1 cellular context compared by ENCODE assay signal in the genomic region with DNA sequence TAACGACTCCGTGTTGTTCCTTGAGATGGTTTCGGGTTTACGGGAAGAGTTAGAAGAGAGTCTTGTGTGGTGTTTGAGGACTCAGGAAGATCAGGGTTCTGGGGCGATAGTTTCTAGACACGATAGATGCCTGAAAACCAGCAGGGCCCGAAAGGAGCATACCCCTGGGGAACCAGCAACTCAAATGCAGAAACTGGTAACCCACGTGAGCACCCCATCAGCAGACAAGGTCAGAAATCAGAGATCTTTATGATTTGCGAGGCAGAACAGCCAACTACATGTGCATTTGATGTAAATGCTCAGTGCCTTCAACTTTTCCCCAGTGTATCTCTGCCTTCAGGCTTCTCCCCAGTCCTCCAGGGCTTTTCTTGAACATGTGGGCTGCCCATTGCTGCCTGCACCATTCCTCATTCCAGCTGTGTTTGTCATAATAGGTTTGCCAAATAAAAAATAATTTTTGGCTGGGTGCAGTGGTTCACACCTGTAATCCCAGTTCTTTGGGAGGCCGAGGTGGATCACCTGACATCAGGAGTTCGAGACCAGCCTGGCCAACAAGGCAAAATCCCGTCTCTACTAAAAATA.
TF ChIP-seq lines count a peak whose summit lies in the region.

No MANE protein-coding gene starts in this region.

TF ChIP-seq in GM23338, 12 proteins besides CTCF, POLR2A, EP300 and RAD21:
- TF ChIP-seq, protein P1, sequence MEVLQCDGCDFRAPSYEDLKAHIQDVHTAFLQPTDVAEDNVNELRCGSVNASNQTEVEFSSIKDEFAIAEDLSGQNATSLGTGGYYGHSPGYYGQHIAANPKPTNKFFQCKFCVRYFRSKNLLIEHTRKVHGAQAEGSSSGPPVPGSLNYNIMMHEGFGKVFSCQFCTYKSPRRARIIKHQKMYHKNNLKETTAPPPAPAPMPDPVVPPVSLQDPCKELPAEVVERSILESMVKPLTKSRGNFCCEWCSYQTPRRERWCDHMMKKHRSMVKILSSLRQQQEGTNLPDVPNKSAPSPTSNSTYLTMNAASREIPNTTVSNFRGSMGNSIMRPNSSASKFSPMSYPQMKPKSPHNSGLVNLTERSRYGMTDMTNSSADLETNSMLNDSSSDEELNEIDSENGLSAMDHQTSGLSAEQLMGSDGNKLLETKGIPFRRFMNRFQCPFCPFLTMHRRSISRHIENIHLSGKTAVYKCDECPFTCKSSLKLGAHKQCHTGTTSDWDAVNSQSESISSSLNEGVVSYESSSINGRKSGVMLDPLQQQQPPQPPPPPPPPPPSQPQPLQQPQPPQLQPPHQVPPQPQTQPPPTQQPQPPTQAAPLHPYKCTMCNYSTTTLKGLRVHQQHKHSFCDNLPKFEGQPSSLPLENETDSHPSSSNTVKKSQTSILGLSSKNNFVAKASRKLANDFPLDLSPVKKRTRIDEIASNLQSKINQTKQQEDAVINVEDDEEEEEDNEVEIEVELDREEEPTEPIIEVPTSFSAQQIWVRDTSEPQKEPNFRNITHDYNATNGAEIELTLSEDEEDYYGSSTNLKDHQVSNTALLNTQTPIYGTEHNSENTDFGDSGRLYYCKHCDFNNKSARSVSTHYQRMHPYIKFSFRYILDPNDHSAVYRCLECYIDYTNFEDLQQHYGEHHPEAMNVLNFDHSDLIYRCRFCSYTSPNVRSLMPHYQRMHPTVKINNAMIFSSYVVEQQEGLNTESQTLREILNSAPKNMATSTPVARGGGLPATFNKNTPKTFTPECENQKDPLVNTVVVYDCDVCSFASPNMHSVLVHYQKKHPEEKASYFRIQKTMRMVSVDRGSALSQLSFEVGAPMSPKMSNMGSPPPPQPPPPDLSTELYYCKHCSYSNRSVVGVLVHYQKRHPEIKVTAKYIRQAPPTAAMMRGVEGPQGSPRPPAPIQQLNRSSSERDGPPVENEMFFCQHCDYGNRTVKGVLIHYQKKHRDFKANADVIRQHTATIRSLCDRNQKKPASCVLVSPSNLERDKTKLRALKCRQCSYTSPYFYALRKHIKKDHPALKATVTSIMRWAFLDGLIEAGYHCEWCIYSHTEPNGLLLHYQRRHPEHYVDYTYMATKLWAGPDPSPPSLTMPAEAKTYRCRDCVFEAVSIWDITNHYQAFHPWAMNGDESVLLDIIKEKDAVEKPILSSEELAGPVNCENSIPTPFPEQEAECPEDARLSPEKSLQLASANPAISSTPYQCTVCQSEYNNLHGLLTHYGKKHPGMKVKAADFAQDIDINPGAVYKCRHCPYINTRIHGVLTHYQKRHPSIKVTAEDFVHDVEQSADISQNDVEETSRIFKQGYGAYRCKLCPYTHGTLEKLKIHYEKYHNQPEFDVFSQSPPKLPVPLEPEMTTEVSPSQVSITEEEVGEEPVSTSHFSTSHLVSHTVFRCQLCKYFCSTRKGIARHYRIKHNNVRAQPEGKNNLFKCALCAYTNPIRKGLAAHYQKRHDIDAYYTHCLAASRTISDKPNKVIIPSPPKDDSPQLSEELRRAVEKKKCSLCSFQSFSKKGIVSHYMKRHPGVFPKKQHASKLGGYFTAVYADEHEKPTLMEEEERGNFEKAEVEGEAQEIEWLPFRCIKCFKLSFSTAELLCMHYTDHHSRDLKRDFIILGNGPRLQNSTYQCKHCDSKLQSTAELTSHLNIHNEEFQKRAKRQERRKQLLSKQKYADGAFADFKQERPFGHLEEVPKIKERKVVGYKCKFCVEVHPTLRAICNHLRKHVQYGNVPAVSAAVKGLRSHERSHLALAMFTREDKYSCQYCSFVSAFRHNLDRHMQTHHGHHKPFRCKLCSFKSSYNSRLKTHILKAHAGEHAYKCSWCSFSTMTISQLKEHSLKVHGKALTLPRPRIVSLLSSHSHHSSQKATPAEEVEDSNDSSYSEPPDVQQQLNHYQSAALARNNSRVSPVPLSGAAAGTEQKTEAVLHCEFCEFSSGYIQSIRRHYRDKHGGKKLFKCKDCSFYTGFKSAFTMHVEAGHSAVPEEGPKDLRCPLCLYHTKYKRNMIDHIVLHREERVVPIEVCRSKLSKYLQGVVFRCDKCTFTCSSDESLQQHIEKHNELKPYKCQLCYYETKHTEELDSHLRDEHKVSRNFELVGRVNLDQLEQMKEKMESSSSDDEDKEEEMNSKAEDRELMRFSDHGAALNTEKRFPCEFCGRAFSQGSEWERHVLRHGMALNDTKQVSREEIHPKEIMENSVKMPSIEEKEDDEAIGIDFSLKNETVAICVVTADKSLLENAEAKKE (CRISPR knock-in tag; IDR thresholded peaks at IDR 0.05) = no peak
- no peak for TF ChIP-seq EZH2phosphoT487 (IDR thresholded peaks at IDR 0.05; ENCODE audit: unreplicated experiment)
- TF ChIP-seq NANOG (IDR thresholded peaks at IDR 0.05; ENCODE audit: borderline replicate concordance) = no peak
- TF ChIP-seq ZNF331 (CRISPR knock-in tag; IDR thresholded peaks at IDR 0.05; ENCODE audit: low read depth) = no peak
- TF ChIP-seq, protein P2, sequence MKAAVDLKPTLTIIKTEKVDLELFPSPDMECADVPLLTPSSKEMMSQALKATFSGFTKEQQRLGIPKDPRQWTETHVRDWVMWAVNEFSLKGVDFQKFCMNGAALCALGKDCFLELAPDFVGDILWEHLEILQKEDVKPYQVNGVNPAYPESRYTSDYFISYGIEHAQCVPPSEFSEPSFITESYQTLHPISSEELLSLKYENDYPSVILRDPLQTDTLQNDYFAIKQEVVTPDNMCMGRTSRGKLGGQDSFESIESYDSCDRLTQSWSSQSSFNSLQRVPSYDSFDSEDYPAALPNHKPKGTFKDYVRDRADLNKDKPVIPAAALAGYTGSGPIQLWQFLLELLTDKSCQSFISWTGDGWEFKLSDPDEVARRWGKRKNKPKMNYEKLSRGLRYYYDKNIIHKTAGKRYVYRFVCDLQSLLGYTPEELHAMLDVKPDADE (IDR thresholded peaks at IDR 0.05) = no peak
- TF ChIP-seq EZH2 (IDR thresholded peaks at IDR 0.05; ENCODE audit: low read depth, unreplicated experiment) = no peak
- TF ChIP-seq STAT1 (IDR thresholded peaks at IDR 0.05; ENCODE audit: unreplicated experiment) = no peak
- no peak for TF ChIP-seq CREB1 (CRISPR knock-in tag; IDR thresholded peaks at IDR 0.05; ENCODE audit: low read depth)
- TF ChIP-seq ZNF114 (CRISPR knock-in tag; IDR thresholded peaks at IDR 0.05) = no peak
